22 cellular contexts compared by ENCODE assay signal in genomic region chr13:44929691-44930090, GRCh38.
"Had no signal": no experiment of that assay in that cellular context is flagged by ENCODE, and none has a peak within 500 bp of the region (broad histone marks: within the 10 kb centered on the region; RNA-seq: fewer than 3 reads in every experiment).

No MANE protein-coding gene starts in this region.

- DNase-seq: activated CD4-positive, alpha-beta T cell treated with anti-CD3 and anti-CD28 coated beads for 1 hour; activated CD4-positive, alpha-beta T cell treated with anti-CD3 and anti-CD28 coated beads, Interleukin-2, amount 50 U/mL, for 1 hour; activated CD8-positive, alpha-beta T cell treated with anti-CD3 and anti-CD28 coated beads, Interleukin-2, amount 10 ng/mL, durations not matched to agents 7 days and 5 days; activated gamma-delta T cell treated with Interleukin-2 at 50 U/mL for 16 hours; activated T-cell treated with anti-CD3 and anti-CD28 coated beads, Interleukin-2, amount 50 U/mL, for 1 hour; anterior cingulate cortex; body of pancreas; effector memory CD4-positive, alpha-beta T cell; immature natural killer cell; naive thymus-derived CD8-positive, alpha-beta T cell; pancreas; stimulated activated CD4-positive, alpha-beta T cell treated with anti-CD3 and anti-CD28 coated beads, Interleukin-2, amount 100 ng/mL, for 24 hours; T-cell; transverse colon; uterus had no signal

- H3K9me3 ChIP-seq: body of pancreas, esophagus muscularis mucosa, pancreas, transverse colon, uterus had no signal

- H3K36me3 Mint-ChIP-seq: activated naive CD4-positive, alpha-beta T cell treated with anti-CD3 and anti-CD28 coated beads, Interleukin-2, amount 50 U/mL, for 24 hours; immature natural killer cell; naive thymus-derived CD8-positive, alpha-beta T cell; stimulated activated memory B cell treated with anti-CD40 and anti-IgM and Interleukin-4, amounts not matched to agents 10 μg/mL and 1 μg/mL and 100 μg/mL, for 72 hours; T-cell had no signal

- ATAC-seq: activated CD8-positive, alpha-beta T cell treated with anti-CD3 and anti-CD28 coated beads, Interleukin-2, amount 10 ng/mL, durations not matched to agents 7 days and 5 days; body of pancreas; left lobe of liver; naive thymus-derived CD8-positive, alpha-beta T cell; pancreas; stimulated activated memory B cell treated with anti-CD40 and anti-IgM and Interleukin-4, amounts not matched to agents 10 μg/mL and 1 μg/mL and 100 μg/mL, for 72 hours; T-cell had no signal

- H3K79me2 ChIP-seq: hepatocyte had no signal

- H3K4me1 ChIP-seq: body of pancreas, pancreas, uterus had no signal

- H3K4me1 Mint-ChIP-seq: naive thymus-derived CD8-positive, alpha-beta T cell; stimulated activated memory B cell treated with anti-CD40 and anti-IgM and Interleukin-4, amounts not matched to agents 10 μg/mL and 1 μg/mL and 100 μg/mL, for 72 hours; T-cell had no signal

- H3K9me3 Mint-ChIP-seq: activated naive CD4-positive, alpha-beta T cell treated with anti-CD3 and anti-CD28 coated beads, Interleukin-2, amount 50 U/mL, for 24 hours; naive thymus-derived CD8-positive, alpha-beta T cell; stimulated activated memory B cell treated with anti-CD40 and anti-IgM and Interleukin-4, amounts not matched to agents 10 μg/mL and 1 μg/mL and 100 μg/mL, for 72 hours; T-cell had no signal

- H3K27ac Mint-ChIP-seq: activated CD8-positive, alpha-beta T cell treated with anti-CD3 and anti-CD28 coated beads, Interleukin-2, amount 10 ng/mL, durations not matched to agents 7 days and 5 days; activated naive CD4-positive, alpha-beta T cell treated with anti-CD3 and anti-CD28 coated beads, Interleukin-2, amount 50 U/mL, for 24 hours; immature natural killer cell; stimulated activated memory B cell treated with anti-CD40 and anti-IgM and Interleukin-4, amounts not matched to agents 10 μg/mL and 1 μg/mL and 100 μg/mL, for 72 hours; T-cell had no signal

- H3K4me2 ChIP-seq: hepatocyte had no signal

- H3K36me3 ChIP-seq: esophagus muscularis mucosa, pancreas, transverse colon, uterus had no signal

- H3K27ac ChIP-seq: body of pancreas, esophagus muscularis mucosa, pancreas, transverse colon, uterus had no signal

- H3K4me3 Mint-ChIP-seq: activated CD8-positive, alpha-beta T cell treated with anti-CD3 and anti-CD28 coated beads, Interleukin-2, amount 10 ng/mL, durations not matched to agents 7 days and 5 days; activated naive CD4-positive, alpha-beta T cell treated with anti-CD3 and anti-CD28 coated beads, Interleukin-2, amount 50 U/mL, for 24 hours; immature natural killer cell; naive thymus-derived CD8-positive, alpha-beta T cell; stimulated activated memory B cell treated with anti-CD40 and anti-IgM and Interleukin-4, amounts not matched to agents 10 μg/mL and 1 μg/mL and 100 μg/mL, for 72 hours; T-cell had no signal

- FAIRE-seq: pancreas, TTC549 had no signal

- H3K4me3 ChIP-seq: body of pancreas, esophagus muscularis mucosa, hepatocyte, lung, pancreas, transverse colon, uterus had no signal

- H3K27me3 ChIP-seq: body of pancreas, esophagus muscularis mucosa, hepatocyte, pancreas, transverse colon, uterus had no signal

- H2AFZ ChIP-seq: hepatocyte had no signal
